In genomic region chr3:58214484-58215316, GRCh38 we compare ENCODE assay signal across 8 cellular contexts. TPM values are rescaled to one million over a fixed set of nuclear protein-coding genes. Genes with fewer than 3 reads are reported as not detected.
DNase-seq lines count a peak whose midpoint lies in the region; ATAC-seq and TF ChIP-seq lines count a peak whose summit lies in the region.

No MANE protein-coding gene starts in this region.

- no peaks in the 10 kb centered on the region for H3K36me3 ChIP-seq in PC-9 (ENCODE audit: low read depth)

- H3K79me2 ChIP-seq in PC-9 (ENCODE audit: low read depth) = no peaks in the 10 kb centered on the region

- peaks cover 28% of the 10 kb centered on the region for H3F3A ChIP-seq in PC-9 (ENCODE audit: insufficient read depth, low read depth)

- H3K9me3 ChIP-seq in PC-9 (ENCODE audit: insufficient read depth, low read depth) = no peaks in the 10 kb centered on the region

- TF ChIP-seq CTCF in PC-9 (conservative IDR thresholded peaks at IDR 0.05) (no peak), fibroblast of villous mesenchyme (IDR thresholded peaks at IDR 0.05; ENCODE audit: insufficient read depth, low read depth, low read length) (no peak)

- intact Hi-C loops in PC-9 (cut with micrococcal nuclease; ENCODE audit: unreplicated experiment) = loop anchor here (1.0 kb wide), 1 partner anchor 46 kb away; no protein-coding TSS in a partner anchor
- intact Hi-C loops in Right ventricle myocardium superior (cut with DNase I) = no loop called here

- CTCF ChIA-PET in PC-9 (lab: Charles Lee) = interaction anchor here (0.6 to 0.7 kb wide), 3 partner anchors 27 to 277 kb away, joined by 5 to 20 read pairs (median 11); no protein-coding TSS in a partner anchor

- ATAC-seq in GM18858 (IDR thresholded peaks at IDR 0.05; ENCODE audit: unreplicated experiment) (peak; percentile 66), HG02938 (IDR thresholded peaks at IDR 0.05; ENCODE audit: unreplicated experiment) (peak; percentile 83), Right ventricle myocardium superior (ENCODE audit: poor library complexity) (no peak)

- H4K20me1 ChIP-seq in PC-9 (ENCODE audit: insufficient read depth) = no peaks in the 10 kb centered on the region

- H3K4me2 ChIP-seq in PC-9 = peak overlapping the region; percentile 67

- POLR2A ChIA-PET in PC-9 (lab: Charles Lee; ENCODE audit: unreplicated experiment) = interaction anchor here (0.6 kb wide), 1 partner anchor 21 kb away, joined by 3 read pairs; no protein-coding TSS in a partner anchor

- DNase-seq in A172 (ENCODE audit: low spot score) (peak; percentile 13), PC-9 (peak; percentile 61 to 96), fibroblast of villous mesenchyme (ENCODE audit: low read depth) (peak; percentile 30), anterior cingulate cortex (lab: John Stamatoyannopoulos, UW) (no peak), Right ventricle myocardium superior (no peak), DMS53 (lab: John Stamatoyannopoulos, UW) (no peak)

- H3K27ac ChIP-seq in PC-9 = peak overlapping the region; percentile 96

- no peak overlapping the region for H2AFZ ChIP-seq in PC-9

- BruUV-seq in PC-9 (replicated peaks; lab: Mats Ljungman, UMichigan) = no TSS peak

- H3K4me1 ChIP-seq in PC-9 (replicated peaks; ENCODE audit: insufficient read depth) = peaks cover 37% of the 10 kb centered on the region

- H3K27me3 ChIP-seq in PC-9 (ENCODE audit: insufficient read depth, low read depth) = no peaks in the 10 kb centered on the region

- peak overlapping the region; percentile 14; the same call in 1 of the 2 replicates for H3K4me3 ChIP-seq in PC-9
- H3K4me3 ChIP-seq in fibroblast of villous mesenchyme (ENCODE audit: low read depth, low read length) = no peak overlapping the region

- H3K9me2 ChIP-seq in PC-9 (ENCODE audit: insufficient read depth) = no peaks in the 10 kb centered on the region

RNA-seq across cellular contexts. Expression of gene DNASE1L3, which starts 3.9 kb away (rescaled TPM):
- total RNA-seq in A172 (2014; rRNA removed; shearing (Covaris generic)) = not detected in 2 replicates
- total RNA-seq in PC-9 (2021) = not detected in 2 replicates
- not detected in 2 replicates for total RNA-seq in fibroblast of villous mesenchyme
- 3.7 TPM for total RNA-seq in Right ventricle myocardium superior

RNA-seq across cellular contexts. Expression of gene ABHD6, which starts 22.9 kb away (rescaled TPM):
- total RNA-seq in A172 (2014; rRNA removed; shearing (Covaris generic)) = 8.4 and 8.9 TPM in 2 replicates
- total RNA-seq in PC-9 (2021) = 6.5 and 6.7 TPM in 2 replicates
- total RNA-seq in fibroblast of villous mesenchyme = 7.1 and 9.9 TPM in 2 replicates
- 8.3 TPM for total RNA-seq in Right ventricle myocardium superior

Comparison
In these comparisons a context has a peak if more than half of its experiments do, and no peak if none do; other contexts are left out.
1. DNase-seq: peak in A172 (single experiment), PC-9 (2 of 2) and fibroblast of villous mesenchyme (single experiment); none in anterior cingulate cortex (0 of 58), Right ventricle myocardium superior (single experiment) and DMS53 (single experiment).